Comparison of ENCODE assay signal across 1 cellular context in genomic region chr17:51036084-51036483, GRCh38.
TF ChIP-seq lines count a peak whose summit lies in the region.

No MANE protein-coding gene starts in this region.

TF ChIP-seq in SK-N-SH, 30 proteins besides CTCF, POLR2A, EP300 and RAD21 (continued from another document):
- TF ChIP-seq, protein P1, sequence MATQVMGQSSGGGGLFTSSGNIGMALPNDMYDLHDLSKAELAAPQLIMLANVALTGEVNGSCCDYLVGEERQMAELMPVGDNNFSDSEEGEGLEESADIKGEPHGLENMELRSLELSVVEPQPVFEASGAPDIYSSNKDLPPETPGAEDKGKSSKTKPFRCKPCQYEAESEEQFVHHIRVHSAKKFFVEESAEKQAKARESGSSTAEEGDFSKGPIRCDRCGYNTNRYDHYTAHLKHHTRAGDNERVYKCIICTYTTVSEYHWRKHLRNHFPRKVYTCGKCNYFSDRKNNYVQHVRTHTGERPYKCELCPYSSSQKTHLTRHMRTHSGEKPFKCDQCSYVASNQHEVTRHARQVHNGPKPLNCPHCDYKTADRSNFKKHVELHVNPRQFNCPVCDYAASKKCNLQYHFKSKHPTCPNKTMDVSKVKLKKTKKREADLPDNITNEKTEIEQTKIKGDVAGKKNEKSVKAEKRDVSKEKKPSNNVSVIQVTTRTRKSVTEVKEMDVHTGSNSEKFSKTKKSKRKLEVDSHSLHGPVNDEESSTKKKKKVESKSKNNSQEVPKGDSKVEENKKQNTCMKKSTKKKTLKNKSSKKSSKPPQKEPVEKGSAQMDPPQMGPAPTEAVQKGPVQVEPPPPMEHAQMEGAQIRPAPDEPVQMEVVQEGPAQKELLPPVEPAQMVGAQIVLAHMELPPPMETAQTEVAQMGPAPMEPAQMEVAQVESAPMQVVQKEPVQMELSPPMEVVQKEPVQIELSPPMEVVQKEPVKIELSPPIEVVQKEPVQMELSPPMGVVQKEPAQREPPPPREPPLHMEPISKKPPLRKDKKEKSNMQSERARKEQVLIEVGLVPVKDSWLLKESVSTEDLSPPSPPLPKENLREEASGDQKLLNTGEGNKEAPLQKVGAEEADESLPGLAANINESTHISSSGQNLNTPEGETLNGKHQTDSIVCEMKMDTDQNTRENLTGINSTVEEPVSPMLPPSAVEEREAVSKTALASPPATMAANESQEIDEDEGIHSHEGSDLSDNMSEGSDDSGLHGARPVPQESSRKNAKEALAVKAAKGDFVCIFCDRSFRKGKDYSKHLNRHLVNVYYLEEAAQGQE (IDR thresholded peaks at IDR 0.05; ENCODE audit: low read depth, low read length): no peak
